In the genomic region with DNA sequence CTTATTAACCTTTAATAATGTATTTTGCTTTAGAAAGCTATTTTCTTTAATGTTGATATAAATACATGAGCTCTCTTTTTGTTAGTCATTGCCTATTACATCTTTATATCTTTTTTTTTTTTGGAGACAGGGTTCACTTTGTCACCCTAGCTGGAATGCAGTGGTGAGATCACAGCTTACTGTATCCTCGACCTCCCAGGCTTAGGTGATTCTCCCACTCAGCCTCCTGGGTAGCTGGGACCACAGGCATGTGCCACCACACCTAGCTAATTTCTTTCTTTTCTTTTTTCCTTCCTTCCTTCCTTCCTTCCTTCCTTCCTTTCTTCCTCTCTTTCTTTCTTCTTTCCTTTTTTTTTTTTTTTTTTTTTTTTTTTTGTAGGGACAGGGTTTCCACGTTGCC, we compare ENCODE assay signal across 26 cellular contexts. TPM values are rescaled to one million over a fixed set of nuclear protein-coding genes. Genes with fewer than 3 reads are reported as not detected.
DNase-seq lines count a peak whose midpoint lies in the region; ATAC-seq, FAIRE-seq and TF ChIP-seq lines count a peak whose summit lies in the region.
"Had no signal": no experiment of that assay in that cellular context is flagged by ENCODE, and none has a peak within 500 bp of the region (broad histone marks: within the 10 kb centered on the region; RNA-seq: fewer than 3 reads in every experiment).

No MANE protein-coding gene starts in this region.

- H3K27me3 Mint-ChIP-seq in natural killer cell (ENCODE audit: low read depth in 2 of 2) = no peaks in the 10 kb centered on the region
- H3K27me3 Mint-ChIP-seq: activated naive CD8-positive, alpha-beta T cell; CD4-positive, CD25-positive, alpha-beta regulatory T cell; stimulated activated naive CD8-positive, alpha-beta T cell treated with anti-CD3 and anti-CD28 coated beads, Interleukin-15, Interleukin-2, amounts not matched to agents 100 ng/mL and 50 ng/mL, for 24 hours had no signal

- DNase-seq in EH (ENCODE audit: low read depth) (peak; percentile 69), bronchial epithelial cell (ENCODE audit: low read depth) (peak; percentile 21), natural killer cell (no peak), GM19238 (ENCODE audit: insufficient read length, low spot score) (no peak)
- no peak for DNase-seq in stimulated activated CD4-positive, alpha-beta T cell treated with anti-CD3 and anti-CD28 coated beads, Interleukin-4, amount 100 ng/mL, for 4 hours
- no peak for DNase-seq in activated CD4-positive, alpha-beta T cell treated with anti-CD3 and anti-CD28 coated beads for 48 hours
- DNase-seq: activated CD4-positive, CD25-positive, alpha-beta regulatory T cell treated with anti-CD3 and anti-CD28 coated beads, Interleukin-2, amount 50 U/mL, for 72 hours; CD4-positive, CD25-positive, alpha-beta regulatory T cell; DMS 273 treated with DMSO at 0.1 percent for 48 hours; Kasumi-1; left colon; NCI-H1105; NCI-H2029 treated with DMSO at 0.1 percent for 48 hours; NCI-H446 treated with DMSO at 0.1 percent for 48 hours; Peyer's patch; psoas muscle; small intestine; stimulated activated CD4-positive, alpha-beta T cell treated with anti-CD3 and anti-CD28 coated beads, Interleukin-2, amount 100 ng/mL, for 48 hours; tibial artery had no signal

- peak overlapping the region; percentile 43 for H3K4me2 ChIP-seq in Loucy (ENCODE audit: low read depth, low read length, poor library complexity, severe bottlenecking)

- H3K4me3 ChIP-seq in Loucy (ENCODE audit: low read length, poor library complexity, severe bottlenecking) = peak overlapping the region; percentile 18
- no peak overlapping the region for H3K4me3 ChIP-seq in bronchial epithelial cell (ENCODE audit: low read depth, low read length)
- H3K4me3 ChIP-seq: Peyer's patch, psoas muscle, tibial artery had no signal

- no peak overlapping the region for H3K4me3 Mint-ChIP-seq in natural killer cell
- H3K4me3 Mint-ChIP-seq: activated naive CD8-positive, alpha-beta T cell; CD4-positive, CD25-positive, alpha-beta regulatory T cell; neural crest cell; stimulated activated naive CD8-positive, alpha-beta T cell treated with anti-CD3 and anti-CD28 coated beads, Interleukin-15, Interleukin-2, amounts not matched to agents 100 ng/mL and 50 ng/mL, for 24 hours had no signal

- H3K9me2 ChIP-seq in Loucy (replicated peaks; ENCODE audit: low read depth, low read length) = no peaks in the 10 kb centered on the region

- peaks cover 96% of the 10 kb centered on the region for H3K79me2 ChIP-seq in Loucy (ENCODE audit: insufficient read depth, low read length)

- H3K27me3 ChIP-seq in Loucy (ENCODE audit: insufficient read depth, low read length, poor library complexity, severe bottlenecking) = no peaks in the 10 kb centered on the region
- H3K27me3 ChIP-seq in bronchial epithelial cell (ENCODE audit: control insufficient read depth, insufficient read depth, low read length) = no peaks in the 10 kb centered on the region
- H3K27me3 ChIP-seq: Peyer's patch, tibial artery had no signal

- H3K36me3 ChIP-seq in Loucy (ENCODE audit: insufficient read depth, low read length) (peaks cover 26% of the 10 kb centered on the region; the same call in 1 of the 2 replicates), bronchial epithelial cell (ENCODE audit: control insufficient read depth, insufficient read depth, low read length) (peaks cover 7% of the 10 kb centered on the region)

- peaks cover 9% of the 10 kb centered on the region for H3K36me3 Mint-ChIP-seq in natural killer cell

- peak overlapping the region; percentile 24 to 39 for H3K27ac Mint-ChIP-seq in natural killer cell
- H3K27ac Mint-ChIP-seq: CD4-positive, CD25-positive, alpha-beta regulatory T cell; stimulated activated naive CD8-positive, alpha-beta T cell treated with anti-CD3 and anti-CD28 coated beads, Interleukin-15, Interleukin-2, amounts not matched to agents 100 ng/mL and 50 ng/mL, for 24 hours had no signal

- H3K9ac ChIP-seq in Loucy (ENCODE audit: low read depth, low read length, poor library complexity, severe bottlenecking) = no peak overlapping the region

- peaks cover 14 to 24% of the 10 kb centered on the region in 2 donors for H3K4me1 Mint-ChIP-seq in natural killer cell

- intact Hi-C loops in natural killer cell (cut with micrococcal nuclease) = no loop called here

- peaks cover 8% of the 10 kb centered on the region for H3K9me3 ChIP-seq in Loucy (ENCODE audit: insufficient read depth, low read depth, low read length)
- H3K9me3 ChIP-seq: Peyer's patch, psoas muscle, tibial artery had no signal

- TF ChIP-seq CTCF in Loucy (conservative IDR thresholded peaks at IDR 0.05; ENCODE audit: low read length) = no peak
- no peak for TF ChIP-seq CTCF in bronchial epithelial cell (IDR thresholded peaks at IDR 0.05; ENCODE audit: insufficient read depth, low read length, severe bottlenecking)
- no peak for TF ChIP-seq CTCF in natural killer cell (IDR thresholded peaks at IDR 0.05)

- no peaks in the 10 kb centered on the region for H3K9me3 Mint-ChIP-seq in natural killer cell
- H3K9me3 Mint-ChIP-seq: CD4-positive, CD25-positive, alpha-beta regulatory T cell had no signal

- peaks cover 47% of the 10 kb centered on the region for H3K4me1 ChIP-seq in Loucy (ENCODE audit: insufficient read depth, low read length, poor library complexity, severe bottlenecking)
- H3K4me1 ChIP-seq: Peyer's patch had no signal

- no peaks in the 10 kb centered on the region for H3F3A ChIP-seq in Loucy (ENCODE audit: low read depth)

- ATAC-seq in natural killer cell (no peak), HG03439 (IDR thresholded peaks at IDR 0.05; ENCODE audit: unreplicated experiment) (no peak)
- ATAC-seq: left colon, psoas muscle had no signal

- peaks cover 18% of the 10 kb centered on the region for H4K20me1 ChIP-seq in Loucy (ENCODE audit: insufficient read depth, low read length, poor library complexity, severe bottlenecking)

- no peak overlapping the region for H2AFZ ChIP-seq in Loucy (ENCODE audit: low read length)

- no peak for FAIRE-seq in bronchial epithelial cell (lab: Jason Lieb, UNC)
- FAIRE-seq: GM12892, H1 had no signal

RNA-seq across cellular contexts. Expression of a gene that starts 15.4 kb away (rescaled TPM):
- total RNA-seq in bronchial epithelial cell (92.4 and 106 TPM in 2 replicates), natural killer cell (10 to 100 TPM; 31.2 to 42.0 (median 37.8) TPM)

Comparison
In these comparisons a context has a peak if more than half of its experiments do, and no peak if none do; other contexts are left out.
1. DNase-seq: peak in EH (single experiment) and bronchial epithelial cell (single experiment); none in natural killer cell (single experiment), stimulated activated CD4-positive, alpha-beta T cell treated with anti-CD3 and anti-CD28 coated beads, Interleukin-4, amount 100 ng/mL, for 4 hours (0 of 2), GM19238 (single experiment) and activated CD4-positive, alpha-beta T cell treated with anti-CD3 and anti-CD28 coated beads for 48 hours (single experiment).